26 cellular contexts compared by ENCODE assay signal in genomic region chr11:19459240-19459639, GRCh38.
"Had no signal": no experiment of that assay in that cellular context is flagged by ENCODE, and none has a peak within 500 bp of the region (broad histone marks: within the 10 kb centered on the region; RNA-seq: fewer than 3 reads in every experiment).

No MANE protein-coding gene starts in this region.

- H3K4me3 ChIP-seq: coronary artery, dorsolateral prefrontal cortex, esophagus muscularis mucosa, gastrocnemius medialis, heart right ventricle, left lung, lower lobe of right lung had no signal

- ATAC-seq: gastrocnemius medialis; heart right ventricle; left cardiac atrium; left lung; left ventricle myocardium superior; lower lobe of right lung; naive thymus-derived CD8-positive, alpha-beta T cell had no signal

- H3K27me3 ChIP-seq: dorsolateral prefrontal cortex, esophagus muscularis mucosa, gastrocnemius medialis, heart right ventricle, left lung had no signal

- H3K27ac ChIP-seq: coronary artery, dorsolateral prefrontal cortex, epithelial cell of prostate, esophagus muscularis mucosa, gastrocnemius medialis, heart right ventricle, left lung, lower lobe of right lung had no signal

- H3K36me3 ChIP-seq: esophagus muscularis mucosa, gastrocnemius medialis, heart right ventricle, left lung, lower lobe of right lung had no signal

- H3K9me3 ChIP-seq: esophagus muscularis mucosa, gastrocnemius medialis, heart right ventricle, left lung, lower lobe of right lung had no signal

- FAIRE-seq: colon, endometrium, islet of Langerhans, keratinocyte had no signal

- DNase-seq: dermis blood vessel endothelial cell; dorsolateral prefrontal cortex; effector CD4-positive, alpha-beta T cell; effector memory CD4-positive, alpha-beta T cell; erythroblast; foreskin melanocyte; gastrocnemius medialis; glutamatergic neuron; head of caudate nucleus; heart right ventricle; hippocampal formation; left cardiac atrium; left lung; left ventricle myocardium superior; lower lobe of right lung; mesendoderm; midbrain; naive B cell; naive thymus-derived CD8-positive, alpha-beta T cell had no signal

- H3K4me1 ChIP-seq: left lung had no signal
